ENCODE assay signal across 19 cellular contexts in genomic region chr2:5562865-5563264, GRCh38.
"Had no signal": no experiment of that assay in that cellular context is flagged by ENCODE, and none has a peak within 500 bp of the region (broad histone marks: within the 10 kb centered on the region; RNA-seq: fewer than 3 reads in every experiment).

No MANE protein-coding gene starts in this region.

- H3K4me1 ChIP-seq: heart left ventricle, testis had no signal

- H3K27ac Mint-ChIP-seq: naive B cell; stimulated activated naive B cell treated with anti-CD40 and anti-IgM and Interleukin-4, amounts not matched to agents 10 μg/mL and 1 μg/mL and 100 μg/mL, for 72 hours; stimulated activated naive CD8-positive, alpha-beta T cell treated with anti-CD3 and anti-CD28 coated beads, Interleukin-15, amount 100 ng/mL, for 72 hours had no signal

- H3K36me3 Mint-ChIP-seq: naive B cell; stimulated activated naive B cell treated with anti-CD40 and anti-IgM and Interleukin-4, amounts not matched to agents 10 μg/mL and 1 μg/mL and 100 μg/mL, for 72 hours had no signal

- H3K4me3 Mint-ChIP-seq: naive B cell; stimulated activated naive B cell treated with anti-CD40 and anti-IgM and Interleukin-4, amounts not matched to agents 10 μg/mL and 1 μg/mL and 100 μg/mL, for 72 hours; stimulated activated naive CD8-positive, alpha-beta T cell treated with anti-CD3 and anti-CD28 coated beads, Interleukin-15, amount 100 ng/mL, for 72 hours had no signal

- H3K4me3 ChIP-seq: heart left ventricle, lung, ovary, testis, tibial nerve had no signal

- FAIRE-seq: endometrium, frontal cortex had no signal

- H3K27me3 Mint-ChIP-seq: naive B cell; stimulated activated naive B cell treated with anti-CD40 and anti-IgM and Interleukin-4, amounts not matched to agents 10 μg/mL and 1 μg/mL and 100 μg/mL, for 72 hours; stimulated activated naive CD8-positive, alpha-beta T cell treated with anti-CD3 and anti-CD28 coated beads, Interleukin-15, amount 100 ng/mL, for 72 hours had no signal

- H3K27ac ChIP-seq: heart left ventricle, ovary, testis, tibial nerve had no signal

- DNase-seq: effector memory CD4-positive, alpha-beta T cell; heart left ventricle; hippocampal formation; left colon; left ventricle myocardium superior; mesenchymal stem cell; naive B cell; nucleus accumbens; ovary; right cardiac atrium; stimulated activated CD4-positive, alpha-beta T cell treated with anti-CD3 and anti-CD28 coated beads, Interleukin-4, amount 100 ng/mL, for 1 hour; stimulated activated naive B cell treated with anti-CD40 and anti-IgM and Interleukin-4, amounts not matched to agents 10 μg/mL and 1 μg/mL and 100 μg/mL, for 72 hours; stimulated activated naive CD8-positive, alpha-beta T cell treated with anti-CD3 and anti-CD28 coated beads, Interleukin-15, amount 100 ng/mL, for 72 hours; testis had no signal

- H3K27me3 ChIP-seq: heart left ventricle, ovary, testis, tibial nerve had no signal

- H3K4me1 Mint-ChIP-seq: naive B cell; stimulated activated naive B cell treated with anti-CD40 and anti-IgM and Interleukin-4, amounts not matched to agents 10 μg/mL and 1 μg/mL and 100 μg/mL, for 72 hours; stimulated activated naive CD8-positive, alpha-beta T cell treated with anti-CD3 and anti-CD28 coated beads, Interleukin-15, amount 100 ng/mL, for 72 hours had no signal

- H3K36me3 ChIP-seq: heart left ventricle, ovary, tibial nerve had no signal

- ATAC-seq: esophagus mucosa; heart left ventricle; left colon; left ventricle myocardium superior; right cardiac atrium; stimulated activated naive B cell treated with anti-CD40 and anti-IgM and Interleukin-4, amounts not matched to agents 10 μg/mL and 1 μg/mL and 100 μg/mL, for 72 hours; stimulated activated naive CD8-positive, alpha-beta T cell treated with anti-CD3 and anti-CD28 coated beads, Interleukin-15, amount 100 ng/mL, for 72 hours had no signal

- H3K9me3 ChIP-seq: heart left ventricle, ovary, testis had no signal
